Comparison of ENCODE assay signal across 9 cellular contexts in the genomic region with DNA sequence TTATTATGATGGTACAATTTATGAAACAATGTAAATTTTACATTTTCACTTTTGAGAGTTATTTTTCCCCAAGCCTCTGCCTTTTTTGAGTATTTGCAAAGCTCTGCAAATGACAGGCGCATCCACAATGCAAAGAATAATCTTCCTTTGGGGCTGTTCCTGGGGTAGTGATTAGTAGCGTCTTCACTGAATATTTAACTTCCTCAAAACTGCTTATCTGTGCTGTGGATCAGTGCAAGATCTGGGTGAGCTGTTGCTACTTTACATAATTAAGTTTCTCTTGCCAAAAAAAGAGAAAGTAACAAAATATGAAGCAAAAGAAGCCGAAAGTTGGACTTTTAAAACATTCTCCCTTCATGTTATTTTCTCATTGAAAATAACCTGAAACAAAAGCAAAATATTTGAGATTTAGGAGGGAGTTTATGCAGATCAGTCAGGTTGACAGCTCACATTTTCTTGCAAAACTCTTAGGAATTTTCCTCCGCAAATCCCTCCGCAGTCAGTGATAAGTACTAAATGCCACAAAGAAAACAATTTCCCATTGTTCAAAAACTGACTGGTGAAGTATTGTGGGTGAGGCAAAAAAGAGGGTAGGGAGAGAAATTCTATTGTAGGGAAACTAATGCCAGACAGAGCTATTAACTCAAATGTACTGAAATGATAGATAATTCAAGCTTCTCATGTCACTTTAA.
A peak's percentile ranks its signal among the peaks of the same experiment; 100 is the strongest.
DNase-seq lines count a peak whose midpoint lies in the region; ATAC-seq and TF ChIP-seq lines count a peak whose summit lies in the region.
"Had no signal": no experiment of that assay in that cellular context is flagged by ENCODE, and none has a peak within 500 bp of the region (broad histone marks: within the 10 kb centered on the region; RNA-seq: fewer than 3 reads in every experiment).

No MANE protein-coding gene starts in this region.

- peak overlapping the region; percentile 43 for H3K4me3 ChIP-seq in neural cell (ENCODE audit: low read length)
- H3K4me3 ChIP-seq: psoas muscle had no signal

- TF ChIP-seq RAD21 in neural cell (conservative IDR thresholded peaks at IDR 0.05) = no peak

- peak overlapping the region; percentile 24 for H3K27ac Mint-ChIP-seq in activated naive CD8-positive, alpha-beta T cell treated with anti-CD3 and anti-CD28 coated beads, Interleukin-2, amount 10 ng/mL, durations not matched to agents 7 days and 5 days

- H3K9me3 ChIP-seq in neural cell (ENCODE audit: low read length) = no peaks in the 10 kb centered on the region
- H3K9me3 ChIP-seq: psoas muscle had no signal

- peaks cover 11% of the 10 kb centered on the region for H3K4me1 Mint-ChIP-seq in activated naive CD8-positive, alpha-beta T cell treated with anti-CD3 and anti-CD28 coated beads, Interleukin-2, amount 10 ng/mL, durations not matched to agents 7 days and 5 days

- H3K27me3 ChIP-seq in neural cell (ENCODE audit: insufficient read depth, low read depth, low read length) = no peaks in the 10 kb centered on the region

- H3K36me3 ChIP-seq in neural cell (ENCODE audit: insufficient read depth, low read length) = no peaks in the 10 kb centered on the region

- TF ChIP-seq EP300 in neural cell (conservative IDR thresholded peaks at IDR 0.05; ENCODE audit: poor library complexity, severe bottlenecking) = no peak

- no peak overlapping the region for H3K9ac ChIP-seq in neural cell (ENCODE audit: low read length)

- POLR2A ChIA-PET in activated naive CD8-positive, alpha-beta T cell treated with anti-CD3 and anti-CD28 coated beads, Interleukin-2, amount 10 ng/mL, durations not matched to agents 7 days and 5 days (lab: Charles Lee) = interaction anchor here (0.9 kb wide), 1 partner anchor 15 kb away, joined by 3 read pairs; no protein-coding TSS in a partner anchor

- H3K4me3 Mint-ChIP-seq in activated naive CD8-positive, alpha-beta T cell treated with anti-CD3 and anti-CD28 coated beads, Interleukin-2, amount 10 ng/mL, durations not matched to agents 7 days and 5 days = peak overlapping the region; percentile 67

- H3K36me3 Mint-ChIP-seq in activated naive CD8-positive, alpha-beta T cell treated with anti-CD3 and anti-CD28 coated beads, Interleukin-2, amount 10 ng/mL, durations not matched to agents 7 days and 5 days = peaks cover 10% of the 10 kb centered on the region

- TF ChIP-seq CTCF in neural cell (IDR thresholded peaks at IDR 0.05; ENCODE audit: poor library complexity, severe bottlenecking) = no peak

- peak overlapping the region; percentile 19 for H3K27ac ChIP-seq in neural cell (ENCODE audit: low read length)
- H3K27ac ChIP-seq: psoas muscle had no signal

- H3K79me2 ChIP-seq in neural cell (replicated peaks; ENCODE audit: insufficient read depth, low read length) = no peaks in the 10 kb centered on the region

- H3K4me2 ChIP-seq in neural cell (ENCODE audit: low read length) = peak overlapping the region; percentile 39

- no peaks in the 10 kb centered on the region for H3K9me2 ChIP-seq in neural cell (ENCODE audit: insufficient read depth, low read length)

- H2AFZ ChIP-seq in neural cell (ENCODE audit: low read depth, low read length) = no peak overlapping the region

- peak; percentile 84 for ATAC-seq in GM18868 (IDR thresholded peaks at IDR 0.05; ENCODE audit: unreplicated experiment)
- ATAC-seq in activated naive CD8-positive, alpha-beta T cell treated with anti-CD3 and anti-CD28 coated beads, Interleukin-2, amount 10 ng/mL, durations not matched to agents 7 days and 5 days (ENCODE audit: low read depth) = peak; percentile 76
- ATAC-seq: psoas muscle had no signal

- DNase-seq in M059J (ENCODE audit: low read depth) = peak; percentile 53
- DNase-seq in activated naive CD8-positive, alpha-beta T cell treated with anti-CD3 and anti-CD28 coated beads, Interleukin-2, amount 10 ng/mL, durations not matched to agents 7 days and 5 days = no peak
- no peak for DNase-seq in NCI-H1048 (lab: John Stamatoyannopoulos, UW)
- DNase-seq in NCI-H446 (lab: John Stamatoyannopoulos, UW) = no peak
- DNase-seq in glomerular visceral epithelial cell (ENCODE audit: extremely low spot score) = no peak
- no peak for DNase-seq in hepatic stellate cell (ENCODE audit: low spot score)
- DNase-seq: psoas muscle had no signal

- H3F3A ChIP-seq in neural cell (ENCODE audit: insufficient read depth, low read length, poor library complexity, severe bottlenecking) = no peaks in the 10 kb centered on the region

- no peaks in the 10 kb centered on the region for H3K27me3 Mint-ChIP-seq in activated naive CD8-positive, alpha-beta T cell treated with anti-CD3 and anti-CD28 coated beads, Interleukin-2, amount 10 ng/mL, durations not matched to agents 7 days and 5 days

- H4K20me1 ChIP-seq in neural cell (ENCODE audit: insufficient read depth) = no peaks in the 10 kb centered on the region

- H3K9me3 Mint-ChIP-seq in activated naive CD8-positive, alpha-beta T cell treated with anti-CD3 and anti-CD28 coated beads, Interleukin-2, amount 10 ng/mL, durations not matched to agents 7 days and 5 days = no peaks in the 10 kb centered on the region

TF ChIP-seq in neural cell, 6 proteins besides CTCF, POLR2A, EP300 and RAD21:
- TF ChIP-seq EZH2 (IDR thresholded peaks at IDR 0.05; ENCODE audit: borderline replicate concordance, insufficient read depth, low read length, poor library complexity, severe bottlenecking) = no peak
- no peak for TF ChIP-seq MXI1 (conservative IDR thresholded peaks at IDR 0.05; ENCODE audit: poor library complexity, severe bottlenecking)
- TF ChIP-seq TAF1 (IDR thresholded peaks at IDR 0.05; ENCODE audit: low read depth) = no peak
- TF ChIP-seq, protein P1, sequence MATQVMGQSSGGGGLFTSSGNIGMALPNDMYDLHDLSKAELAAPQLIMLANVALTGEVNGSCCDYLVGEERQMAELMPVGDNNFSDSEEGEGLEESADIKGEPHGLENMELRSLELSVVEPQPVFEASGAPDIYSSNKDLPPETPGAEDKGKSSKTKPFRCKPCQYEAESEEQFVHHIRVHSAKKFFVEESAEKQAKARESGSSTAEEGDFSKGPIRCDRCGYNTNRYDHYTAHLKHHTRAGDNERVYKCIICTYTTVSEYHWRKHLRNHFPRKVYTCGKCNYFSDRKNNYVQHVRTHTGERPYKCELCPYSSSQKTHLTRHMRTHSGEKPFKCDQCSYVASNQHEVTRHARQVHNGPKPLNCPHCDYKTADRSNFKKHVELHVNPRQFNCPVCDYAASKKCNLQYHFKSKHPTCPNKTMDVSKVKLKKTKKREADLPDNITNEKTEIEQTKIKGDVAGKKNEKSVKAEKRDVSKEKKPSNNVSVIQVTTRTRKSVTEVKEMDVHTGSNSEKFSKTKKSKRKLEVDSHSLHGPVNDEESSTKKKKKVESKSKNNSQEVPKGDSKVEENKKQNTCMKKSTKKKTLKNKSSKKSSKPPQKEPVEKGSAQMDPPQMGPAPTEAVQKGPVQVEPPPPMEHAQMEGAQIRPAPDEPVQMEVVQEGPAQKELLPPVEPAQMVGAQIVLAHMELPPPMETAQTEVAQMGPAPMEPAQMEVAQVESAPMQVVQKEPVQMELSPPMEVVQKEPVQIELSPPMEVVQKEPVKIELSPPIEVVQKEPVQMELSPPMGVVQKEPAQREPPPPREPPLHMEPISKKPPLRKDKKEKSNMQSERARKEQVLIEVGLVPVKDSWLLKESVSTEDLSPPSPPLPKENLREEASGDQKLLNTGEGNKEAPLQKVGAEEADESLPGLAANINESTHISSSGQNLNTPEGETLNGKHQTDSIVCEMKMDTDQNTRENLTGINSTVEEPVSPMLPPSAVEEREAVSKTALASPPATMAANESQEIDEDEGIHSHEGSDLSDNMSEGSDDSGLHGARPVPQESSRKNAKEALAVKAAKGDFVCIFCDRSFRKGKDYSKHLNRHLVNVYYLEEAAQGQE (IDR thresholded peaks at IDR 0.05; ENCODE audit: borderline replicate concordance) = no peak
- no peak for TF ChIP-seq SMC3 (conservative IDR thresholded peaks at IDR 0.05; ENCODE audit: poor library complexity)
- TF ChIP-seq POLR2AphosphoS5 (IDR thresholded peaks at IDR 0.05) = no peak
